8 cellular contexts compared by ENCODE assay signal in the genomic region with DNA sequence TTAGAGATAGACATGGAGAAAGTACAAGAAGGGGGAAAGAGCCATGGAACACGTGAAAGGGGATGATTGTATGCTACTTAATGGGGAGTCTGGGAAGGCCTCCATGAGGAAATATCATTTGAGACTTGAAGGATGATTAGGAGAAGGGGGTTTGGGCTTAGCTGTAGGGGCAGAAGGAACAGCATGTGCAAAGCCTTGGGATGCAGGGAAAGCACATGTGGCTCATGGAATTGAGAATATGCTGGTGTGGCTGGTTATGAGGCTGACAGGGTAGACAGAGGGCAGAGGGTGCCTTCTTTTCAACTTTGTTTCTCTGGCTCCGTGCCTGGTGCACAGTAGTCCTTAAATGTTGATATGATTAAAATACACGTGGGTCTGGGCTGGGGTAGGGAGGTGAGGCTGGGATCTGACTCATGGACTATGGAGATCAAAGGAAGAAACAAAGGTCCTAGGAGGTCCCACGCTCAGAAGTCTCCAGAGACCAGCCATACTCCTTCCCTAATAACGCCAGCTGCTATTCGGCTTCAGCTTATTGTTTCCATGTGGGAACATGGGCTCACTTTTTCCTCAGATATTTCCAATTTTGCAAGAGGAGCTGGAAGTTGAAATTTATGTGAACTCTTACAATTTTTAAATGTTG. TPM values are rescaled to one million over a fixed set of nuclear protein-coding genes. Genes with fewer than 3 reads are reported as not detected.
DNase-seq lines count a peak whose midpoint lies in the region; ATAC-seq and TF ChIP-seq lines count a peak whose summit lies in the region.

No MANE protein-coding gene starts in this region.

- no peaks in the 10 kb centered on the region for H3K9me3 ChIP-seq in CD8-positive, alpha-beta T cell (ENCODE audit: low read length)
- H3K9me3 ChIP-seq in MG63, result peaks cover 14% of the 10 kb centered on the region
- no peaks in the 10 kb centered on the region for H3K9me3 ChIP-seq in ectodermal cell (ENCODE audit: control insufficient read depth, low read length)

- H3K36me3 ChIP-seq in CD8-positive, alpha-beta T cell (ENCODE audit: insufficient read depth, low read length), result no peaks in the 10 kb centered on the region
- peaks cover 16% of the 10 kb centered on the region for H3K36me3 ChIP-seq in MG63
- no peaks in the 10 kb centered on the region for H3K36me3 ChIP-seq in ectodermal cell (ENCODE audit: control insufficient read depth, insufficient read depth, low read length)

- peaks cover 16% of the 10 kb centered on the region for H3K4me1 ChIP-seq in CD8-positive, alpha-beta T cell (ENCODE audit: insufficient read depth, low read length)
- peaks cover 8% of the 10 kb centered on the region for H3K4me1 ChIP-seq in ectodermal cell (ENCODE audit: control insufficient read depth, insufficient read depth, low read length)

- ATAC-seq in CD8-positive, alpha-beta T cell, result no peak
- ATAC-seq in HG03460 (IDR thresholded peaks at IDR 0.05; ENCODE audit: unreplicated experiment), result no peak

- DNase-seq in CD8-positive, alpha-beta T cell, result no peak
- DNase-seq in MG63 (peak; percentile 5), nephron progenitor cell (peak; percentile 1), NCI-H446 (lab: John Stamatoyannopoulos, UW) (no peak), cerebellar nuclear complex (lab: John Stamatoyannopoulos, UW) (no peak)
- no peak for DNase-seq in stimulated activated CD4-positive, alpha-beta T cell treated with anti-CD3 and anti-CD28 coated beads, Interleukin-4, amount 100 ng/mL, for 24 hours

- peaks cover 49% of the 10 kb centered on the region for H3K4me1 Mint-ChIP-seq in CD8-positive, alpha-beta T cell (ENCODE audit: low read depth)
- H3K4me1 Mint-ChIP-seq in nephron progenitor cell, result peaks cover 39% of the 10 kb centered on the region

- H3K36me3 Mint-ChIP-seq in CD8-positive, alpha-beta T cell, result peaks cover 18% of the 10 kb centered on the region
- peaks cover 25% of the 10 kb centered on the region for H3K36me3 Mint-ChIP-seq in nephron progenitor cell (ENCODE audit: low read depth)

- TF ChIP-seq CTCF in CD8-positive, alpha-beta T cell (IDR thresholded peaks at IDR 0.05), result no peak
- no peak for TF ChIP-seq CTCF in nephron progenitor cell (IDR thresholded peaks at IDR 0.05)

- no peaks in the 10 kb centered on the region for H3K27me3 ChIP-seq in CD8-positive, alpha-beta T cell (ENCODE audit: insufficient read depth, low read length)
- H3K27me3 ChIP-seq in MG63 (no peaks in the 10 kb centered on the region), ectodermal cell (ENCODE audit: control insufficient read depth, insufficient read depth, low read length, poor library complexity, severe bottlenecking) (no peaks in the 10 kb centered on the region)

- CTCF ChIA-PET in CD8-positive, alpha-beta T cell (lab: Charles Lee), result interaction anchor here (1.0 to 2.7 kb wide), 5 partner anchors 52 to 185 kb away, joined by 3 to 11 read pairs (median 5); a partner anchor contains a TSS

- POLR2A ChIA-PET in CD8-positive, alpha-beta T cell (lab: Charles Lee), result interaction anchor here (2.9 to 4.1 kb wide), 2 partner anchors 24 to 147 kb away, joined by 18 to 25 read pairs; a partner anchor contains a TSS

- intact Hi-C loops in CD8-positive, alpha-beta T cell (cut with DNase I, micrococcal nuclease), result loop anchor here (2.0 to 10.0 kb wide), 10 partner anchors 36 to 1771 kb away; a partner anchor contains a TSS

- H3K4me3 ChIP-seq in CD8-positive, alpha-beta T cell (ENCODE audit: low read depth, low read length), result peak overlapping the region; percentile 90
- peak overlapping the region; percentile 95 for H3K4me3 ChIP-seq in MG63
- H3K4me3 ChIP-seq in ectodermal cell (ENCODE audit: insufficient read depth, low read depth, low read length), result peak overlapping the region; percentile 87

- no peaks in the 10 kb centered on the region for H3K9me3 Mint-ChIP-seq in CD8-positive, alpha-beta T cell
- peaks cover 22% of the 10 kb centered on the region for H3K9me3 Mint-ChIP-seq in nephron progenitor cell

- H3K27ac ChIP-seq in CD8-positive, alpha-beta T cell (ENCODE audit: low read depth, low read length), result no peak overlapping the region
- no peak overlapping the region for H3K27ac ChIP-seq in ectodermal cell (ENCODE audit: insufficient read depth, low read depth, low read length, poor library complexity, severe bottlenecking)

- H3K27ac Mint-ChIP-seq in CD8-positive, alpha-beta T cell, result peak overlapping the region; percentile 98
- H3K27ac Mint-ChIP-seq in nephron progenitor cell, result peak overlapping the region; percentile 100

- WGBS in ectodermal cell, 2 experiments, result 63% methylated on average over 6 of the region's 6 CpGs

- no peaks in the 10 kb centered on the region for H3K27me3 Mint-ChIP-seq in CD8-positive, alpha-beta T cell (ENCODE audit: low read depth)
- H3K27me3 Mint-ChIP-seq in nephron progenitor cell (ENCODE audit: low read depth, poor library complexity), result no peaks in the 10 kb centered on the region

- peak overlapping the region; percentile 94 for H3K4me3 Mint-ChIP-seq in CD8-positive, alpha-beta T cell
- peak overlapping the region; percentile 92 for H3K4me3 Mint-ChIP-seq in nephron progenitor cell

RNA-seq across cellular contexts. Expression of a gene that starts 1.1 kb away (rescaled TPM):
- total RNA-seq in CD8-positive, alpha-beta T cell, result 1 to 10 TPM; 5.8 to 7.8 TPM
- total RNA-seq in MG63 (2014; rRNA removed; shearing (Covaris generic); ENCODE audit: low replicate concordance), result 13.1 and 16.5 TPM in 2 replicates
- polyA plus RNA-seq in ectodermal cell (2013, experiment 1 of 4), result 39.9 TPM
- polyA plus RNA-seq in ectodermal cell (2013, experiment 2 of 4), result 32.6 TPM
- 26.8 TPM for polyA plus RNA-seq in ectodermal cell (2013, experiment 3 of 4)
- polyA plus RNA-seq in ectodermal cell (2013, experiment 4 of 4), result 28.6 TPM

RNA-seq across cellular contexts. Expression of a gene that starts 1.4 kb away (rescaled TPM):
- total RNA-seq in CD8-positive, alpha-beta T cell, result 10 to 100 TPM; 14.0 to 15.2 TPM
- 10.3 and 11.1 TPM in 2 replicates for total RNA-seq in MG63 (2014; rRNA removed; shearing (Covaris generic); ENCODE audit: low replicate concordance)
- polyA plus RNA-seq in ectodermal cell (2013, experiment 1 of 4), result 14.9 TPM
- 18.9 TPM for polyA plus RNA-seq in ectodermal cell (2013, experiment 2 of 4)
- polyA plus RNA-seq in ectodermal cell (2013, experiment 3 of 4), result 13.9 TPM
- polyA plus RNA-seq in ectodermal cell (2013, experiment 4 of 4), result 19.5 TPM

Comparison
In these comparisons a context has a peak if more than half of its experiments do, and no peak if none do; other contexts are left out.
1. DNase-seq: peak in MG63 (single experiment) and nephron progenitor cell (single experiment); none in CD8-positive, alpha-beta T cell (0 of 7), NCI-H446 (0 of 2), stimulated activated CD4-positive, alpha-beta T cell treated with anti-CD3 and anti-CD28 coated beads, Interleukin-4, amount 100 ng/mL, for 24 hours (single experiment) and cerebellar nuclear complex (0 of 2).
2. Peak in every context shown above with its lines, with median percentiles within 50 percentile points of each other: H3K4me3 ChIP-seq.